8 cellular contexts compared by ENCODE assay signal in genomic region chr2:72148391-72148974, GRCh38. TPM values are rescaled to one million over a fixed set of nuclear protein-coding genes. Genes with fewer than 3 reads are reported as not detected.
DNase-seq lines count a peak whose midpoint lies in the region; ATAC-seq and TF ChIP-seq lines count a peak whose summit lies in the region.

No MANE protein-coding gene starts in this region.

- intact Hi-C loops in colonic mucosa (cut with DNase I): no loop called here

- H3K4me1 ChIP-seq in colonic mucosa: peaks cover 24% of the 10 kb centered on the region

- H3K36me3 ChIP-seq in MG63: peaks cover 11% of the 10 kb centered on the region
- no peaks in the 10 kb centered on the region for H3K36me3 ChIP-seq in colonic mucosa

- H3K9ac ChIP-seq in colonic mucosa (ENCODE audit: low read depth in 2 of 2, low read length in 2 of 2): no peak overlapping the region

- ATAC-seq in HG03439 (IDR thresholded peaks at IDR 0.05; ENCODE audit: unreplicated experiment) (no peak), GM18867 (IDR thresholded peaks at IDR 0.05; ENCODE audit: unreplicated experiment) (no peak), HG02852 (IDR thresholded peaks at IDR 0.05; ENCODE audit: unreplicated experiment) (no peak)

- no peaks in the 10 kb centered on the region for H3K27me3 ChIP-seq in MG63
- H3K27me3 ChIP-seq in colonic mucosa: peaks cover 58% of the 10 kb centered on the region

- DNase-seq in COLO668 (lab: John Stamatoyannopoulos, UW; ENCODE audit: unreplicated experiment): peak; percentile 28
- DNase-seq in MG63: no peak
- DNase-seq in colonic mucosa: no peak
- peak; percentile 24 for DNase-seq in myocyte (ENCODE audit: low read depth)
- no peak for DNase-seq in NCI-H2227 treated with DMSO at 0.1 percent for 48 hours (lab: John Stamatoyannopoulos, UW)

- no peak overlapping the region for H3K27ac ChIP-seq in colonic mucosa

- H3K4me3 ChIP-seq in MG63 (peak overlapping the region; percentile 81), colonic mucosa (peak overlapping the region; percentile 37)

- TF ChIP-seq CTCF in colonic mucosa (IDR thresholded peaks at IDR 0.05): no peak

- no peaks in the 10 kb centered on the region for H3K9me3 ChIP-seq in MG63
- no peaks in the 10 kb centered on the region for H3K9me3 ChIP-seq in colonic mucosa

RNA-seq across cellular contexts. Expression of gene CYP26B1, which starts 0.8 kb away (rescaled TPM):
- 5.4 and 10.6 TPM in 2 replicates for total RNA-seq in MG63 (2014; rRNA removed; shearing (Covaris generic); ENCODE audit: low replicate concordance)
- 1 to 10 TPM; 1.0 to 1.9 TPM for total RNA-seq in colonic mucosa
- 0.10 and 0.19 TPM in 2 replicates for total RNA-seq in myocyte
- polyA plus RNA-seq in myocyte (2012): 0.29 TPM

Comparison
In these comparisons a context has a peak if more than half of its experiments do, and no peak if none do; other contexts are left out.
1. DNase-seq: peak in COLO668 (single experiment) and myocyte (single experiment); none in MG63 (single experiment), colonic mucosa (single experiment) and NCI-H2227 treated with DMSO at 0.1 percent for 48 hours (single experiment).